Comparison of ENCODE assay signal across 8 cellular contexts in genomic region chr11:64240467-64241174, GRCh38. TPM values are rescaled to one million over a fixed set of nuclear protein-coding genes. Genes with fewer than 3 reads are reported as not detected.
DNase-seq lines count a peak whose midpoint lies in the region; ATAC-seq and TF ChIP-seq lines count a peak whose summit lies in the region.

TSS of gene FKBP2 (plus strand) at chr11:64241095. CDS start at chr11:64242388, 1,293 bp downstream.

- no peaks in the 10 kb centered on the region for H3K9me3 ChIP-seq in liver (ENCODE audit: control insufficient read depth in 4 of 4, low read length in 3 of 4)

- DNase-seq in CD14-positive monocyte (ENCODE audit: low spot score) (peak; percentile 98), NCI-H748 treated with DMSO at 0.1 percent for 48 hours (lab: John Stamatoyannopoulos, UW) (peak; percentile 76)
- DNase-seq in activated CD4-positive, alpha-beta T cell treated with anti-CD3 and anti-CD28 coated beads, Interleukin-2, amount 50 U/mL, for 4 hours, result peak; percentile 95 to 97
- peak; percentile 98 for DNase-seq in stimulated activated CD4-positive, alpha-beta T cell treated with anti-CD3 and anti-CD28 coated beads, Interleukin-4, amount 100 ng/mL, for 24 hours

- under 1% methylated on average over 52 of the region's 52 CpGs for WGBS in liver

- ATAC-seq in GM19395 (IDR thresholded peaks at IDR 0.05; ENCODE audit: unreplicated experiment) (peak; percentile 45), HG03558 (IDR thresholded peaks at IDR 0.05; ENCODE audit: extremely low read depth, unreplicated experiment) (peak; percentile 28)

- peak within 1 kb of the TSS; percentile 87 to 92 for H3K4me3 Mint-ChIP-seq in CD14-positive monocyte
- peak within 1 kb of the TSS; percentile 83 for H3K4me3 Mint-ChIP-seq in dendritic cell treated with granulocyte-macrophage colony-stimulating factor and Interleukin-4, amounts not matched to agents 40 ng/mL and 50 ng/mL, for 4 days

- peak within 1 kb of the TSS; percentile 85 to 91 for H3K9ac ChIP-seq in liver (ENCODE audit: low read depth in 1 of 2, low read length in 2 of 2)

- H3K27me3 Mint-ChIP-seq in CD14-positive monocyte (ENCODE audit: low read depth in 3 of 3), result peaks cover 0 to 6% (median under 1%) of the 10 kb centered on the region in 3 donors
- no peaks in the 10 kb centered on the region for H3K27me3 Mint-ChIP-seq in dendritic cell treated with granulocyte-macrophage colony-stimulating factor and Interleukin-4, amounts not matched to agents 40 ng/mL and 50 ng/mL, for 4 days

- H3K4me1 Mint-ChIP-seq in CD14-positive monocyte, result peaks cover 57% of the 10 kb centered on the region
- H3K4me1 Mint-ChIP-seq in dendritic cell treated with granulocyte-macrophage colony-stimulating factor and Interleukin-4, amounts not matched to agents 40 ng/mL and 50 ng/mL, for 4 days (ENCODE audit: low read depth), result peaks cover 83% of the 10 kb centered on the region

- H3K36me3 Mint-ChIP-seq in CD14-positive monocyte, result peaks cover 22 to 24% of the 10 kb centered on the region in 2 donors
- peaks cover 85% of the 10 kb centered on the region for H3K36me3 Mint-ChIP-seq in dendritic cell treated with granulocyte-macrophage colony-stimulating factor and Interleukin-4, amounts not matched to agents 40 ng/mL and 50 ng/mL, for 4 days (ENCODE audit: low read depth)

- H3K9me3 Mint-ChIP-seq in CD14-positive monocyte, result no peaks in the 10 kb centered on the region
- no peaks in the 10 kb centered on the region for H3K9me3 Mint-ChIP-seq in dendritic cell treated with granulocyte-macrophage colony-stimulating factor and Interleukin-4, amounts not matched to agents 40 ng/mL and 50 ng/mL, for 4 days

- H3K27ac Mint-ChIP-seq in CD14-positive monocyte, result peak within 1 kb of the TSS; percentile 100
- H3K27ac Mint-ChIP-seq in dendritic cell treated with granulocyte-macrophage colony-stimulating factor and Interleukin-4, amounts not matched to agents 40 ng/mL and 50 ng/mL, for 4 days, result peak within 1 kb of the TSS; percentile 99

- no peak for TF ChIP-seq RAD21 in liver (IDR thresholded peaks at IDR 0.05)

- H3K36me3 ChIP-seq in liver (ENCODE audit: control insufficient read depth in 4 of 4, insufficient read depth in 3 of 4, low read depth in 1 of 4, low read length in 3 of 4), result peaks cover 0 to 6% (median 4%) of the 10 kb centered on the region in 4 donors

- H3K27me3 ChIP-seq in liver (ENCODE audit: control insufficient read depth in 4 of 4, insufficient read depth in 4 of 4, low read length in 3 of 4), result no peaks in the 10 kb centered on the region

- intact Hi-C loops in CD14-positive monocyte (cut with micrococcal nuclease), result loop anchor here (2.0 to 5.0 kb wide), 4 partner anchors 14 to 64 kb away; partner anchors contain the start of genes FERMT3 (in 2 of the 2), CATSPERZ (in 1 of the 2), ESRRA (in 1 of the 2) and NUDT22 (in 1 of the 2)
- intact Hi-C loops in dendritic cell treated with granulocyte-macrophage colony-stimulating factor and Interleukin-4, amounts not matched to agents 40 ng/mL and 50 ng/mL, for 4 days (cut with micrococcal nuclease), result loop anchor here (1.0 to 2.0 kb wide), 3 partner anchors 14 to 65 kb away; partner anchors contain the start of genes ESRRA, NUDT22 and TRPT1

- H3K27ac ChIP-seq in liver (ENCODE audit: low read depth in 1 of 2, low read length in 2 of 2), result peak within 1 kb of the TSS; percentile 97 to 99

- peaks cover 21 to 59% (median 41%) of the 10 kb centered on the region in 4 donors for H3K4me1 ChIP-seq in liver (ENCODE audit: control insufficient read depth in 4 of 4, insufficient read depth in 4 of 4, low read length in 3 of 4)

- peak within 1 kb of the TSS; percentile 74 to 94 (median 80) for H3K4me3 ChIP-seq in liver (ENCODE audit: low read depth in 1 of 3, low read length in 3 of 3)

- TF ChIP-seq CTCF in CD14-positive monocyte (IDR thresholded peaks at IDR 0.05) (no peak), liver (IDR thresholded peaks at IDR 0.05; ENCODE audit: low read depth, low read length, missing input control) (no peak)

TF ChIP-seq in liver, 16 proteins besides CTCF, POLR2A, EP300 and RAD21:
- TF ChIP-seq YY1 (IDR thresholded peaks at IDR 0.05), result peak; percentile 29
- TF ChIP-seq FOXA1 (IDR thresholded peaks at IDR 0.05), result no peak
- TF ChIP-seq RXRA (IDR thresholded peaks at IDR 0.05), result peak; percentile 59 to 68
- peak; percentile 71 to 91 for TF ChIP-seq EGR1 (IDR thresholded peaks at IDR 0.05; ENCODE audit: low read depth in 2 of 2)
- peak; percentile 80 for TF ChIP-seq TAF1 (conservative IDR thresholded peaks at IDR 0.05)
- TF ChIP-seq REST (IDR thresholded peaks at IDR 0.05), result peak; percentile 91
- TF ChIP-seq GABPA (IDR thresholded peaks at IDR 0.05 in 1 of 2, conservative IDR thresholded peaks at IDR 0.05 in 1 of 2), result peak; percentile 90 to 97
- no peak for TF ChIP-seq MAX (IDR thresholded peaks at IDR 0.05)
- peak; percentile 21 for TF ChIP-seq FOXA2 (IDR thresholded peaks at IDR 0.05)
- peak; percentile 63 for TF ChIP-seq NR2F2 (IDR thresholded peaks at IDR 0.05)

RNA-seq across cellular contexts. Expression of gene FKBP2, which starts in this region (rescaled TPM):
- polyA plus RNA-seq in CD14-positive monocyte (10 to 100 TPM; 71.1 to 80.7 TPM), liver (100 to 1,000 TPM; 170 to 241 TPM)
- total RNA-seq in liver, result 10 to 100 TPM; 60.8 to 79.0 TPM

Comparison
In these comparisons a context has a peak if more than half of its experiments do, and no peak if none do; other contexts are left out.
1. Peak in every context shown above with its lines: DNase-seq, ATAC-seq, H3K4me3 ChIP-seq and H3K27ac ChIP-seq.